In the genomic region with DNA sequence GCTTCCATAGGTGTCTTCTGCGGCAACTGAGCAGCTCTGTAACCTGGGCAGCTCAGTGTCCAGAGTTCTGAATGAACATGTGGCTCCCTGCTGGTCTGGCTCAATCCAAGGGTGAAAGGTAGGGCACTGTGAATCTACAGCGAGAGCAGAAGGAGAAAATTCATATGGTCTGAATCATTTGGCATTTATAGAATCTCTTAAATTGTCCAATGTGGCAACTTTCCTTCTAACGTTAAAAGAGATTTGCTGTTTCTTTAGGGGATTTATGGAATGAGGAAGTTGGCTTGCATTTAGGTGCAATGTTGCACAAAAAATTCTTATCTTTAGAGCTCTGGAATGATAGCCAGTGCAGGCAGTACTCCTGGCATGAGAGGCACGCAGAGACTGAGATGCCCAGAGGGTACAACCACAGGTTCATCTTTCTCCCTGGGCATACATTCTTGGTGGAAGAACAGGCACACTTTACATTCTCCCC, we compare ENCODE assay signal across 13 cellular contexts. TPM values are rescaled to one million over a fixed set of nuclear protein-coding genes. Genes with fewer than 3 reads are reported as not detected.
DNase-seq lines count a peak whose midpoint lies in the region; ATAC-seq and TF ChIP-seq lines count a peak whose summit lies in the region.
"Had no signal": no experiment of that assay in that cellular context is flagged by ENCODE, and none has a peak within 500 bp of the region (broad histone marks: within the 10 kb centered on the region; RNA-seq: fewer than 3 reads in every experiment).

No MANE protein-coding gene starts in this region.

- H3K4me3 ChIP-seq in astrocyte of the spinal cord (ENCODE audit: low read depth, low read length), result no peak overlapping the region
- H3K4me3 ChIP-seq: dorsolateral prefrontal cortex, neural progenitor cell had no signal

- DNase-seq in AG08396 (ENCODE audit: low spot score), result peak; percentile 62
- peak; percentile 51 for DNase-seq in KBM-7
- DNase-seq in astrocyte of the spinal cord (ENCODE audit: low read depth, low spot score), result peak; percentile 86
- no peak for DNase-seq in left colon
- no peak for DNase-seq in activated naive CD4-positive, alpha-beta T cell treated with Interleukin-2 at 50 U/mL for 16 hours
- no peak for DNase-seq in NCI-H2029 (lab: John Stamatoyannopoulos, UW)
- DNase-seq in erythroblast (lab: John Stamatoyannopoulos, UW), result no peak
- DNase-seq: activated B cell treated with CpG ODN at 0.5 μM for 24 hours, DMS79 treated with DMSO at 0.1 percent for 48 hours, MM.1S had no signal

- TF ChIP-seq POLR2A in erythroblast (IDR thresholded peaks at IDR 0.05; ENCODE audit: low read length), result no peak

- in situ Hi-C loops in KBM-7 (cut with MboI; ENCODE audit: low pct_unique_long_range_greater_than_20kb, low sequenced_read_pairs) (no loop called here), astrocyte of the spinal cord (cut with HindIII; ENCODE audit: low sequenced_read_pairs) (no loop called here)

- ATAC-seq in left colon, result peak; percentile 55
- no peak for ATAC-seq in GM19351 (IDR thresholded peaks at IDR 0.05; ENCODE audit: unreplicated experiment)

- intact Hi-C loops in left colon (cut with DNase I, micrococcal nuclease), result no loop called here

- TF ChIP-seq CTCF in astrocyte of the spinal cord (IDR thresholded peaks at IDR 0.05; ENCODE audit: low read depth, low read length), result no peak

RNA-seq across cellular contexts. Expression of a gene that starts 17.0 kb away (rescaled TPM):
- 10 to 100 TPM; 65.6 to 69.9 TPM for total RNA-seq in left colon

Comparison
In these comparisons a context has a peak if more than half of its experiments do, and no peak if none do; other contexts are left out.
1. DNase-seq: peak in AG08396 (single experiment), KBM-7 (single experiment) and astrocyte of the spinal cord (single experiment); none in left colon (0 of 2), activated naive CD4-positive, alpha-beta T cell treated with Interleukin-2 at 50 U/mL for 16 hours (single experiment), NCI-H2029 (single experiment) and erythroblast (0 of 2).